20 cellular contexts compared by ENCODE assay signal in genomic region chr21:21715286-21715969, GRCh38.
DNase-seq lines count a peak whose midpoint lies in the region; FAIRE-seq and TF ChIP-seq lines count a peak whose summit lies in the region.
"Had no signal": no experiment of that assay in that cellular context is flagged by ENCODE, and none has a peak within 500 bp of the region (broad histone marks: within the 10 kb centered on the region; RNA-seq: fewer than 3 reads in every experiment).

No MANE protein-coding gene starts in this region.

- intact Hi-C loops in activated T-helper 1 cell treated with anti-CD3 and anti-CD28 coated beads, Interleukin-12 subunit alpha, Interleukin-12 subunit beta, Interleukin-2, Interleukin-4 antibody, amounts not matched to agents 30 ng/mL and 10 ng/mL and 1 ng/mL, durations not matched to agents 14 hours and 24 hours and 36 hours (cut with micrococcal nuclease) = no loop called here

- peaks cover 41% of the 10 kb centered on the region for H3K4me1 Mint-ChIP-seq in osteocyte (ENCODE audit: unreplicated experiment)
- H3K4me1 Mint-ChIP-seq in activated T-helper 1 cell treated with anti-CD3 and anti-CD28 coated beads, Interleukin-12 subunit alpha, Interleukin-12 subunit beta, Interleukin-2, Interleukin-4 antibody, amounts not matched to agents 30 ng/mL and 10 ng/mL and 1 ng/mL, durations not matched to agents 14 hours and 24 hours and 36 hours (ENCODE audit: low read depth) = no peaks in the 10 kb centered on the region
- H3K4me1 Mint-ChIP-seq: activated naive CD4-positive, alpha-beta T cell treated with anti-CD3 and anti-CD28 coated beads, Interleukin-2, amount 10 ng/mL, durations not matched to agents 7 days and 5 days; CD14-positive monocyte; mesothelial cell of epicardium; stimulated activated naive B cell treated with anti-CD40 and anti-IgM and Interleukin-4, amounts not matched to agents 10 μg/mL and 1 μg/mL and 100 μg/mL, for 72 hours; T-helper 17 cell had no signal

- peak overlapping the region; percentile 1 for H3K27ac Mint-ChIP-seq in osteocyte (ENCODE audit: unreplicated experiment)
- no peak overlapping the region for H3K27ac Mint-ChIP-seq in activated T-helper 1 cell treated with anti-CD3 and anti-CD28 coated beads, Interleukin-12 subunit alpha, Interleukin-12 subunit beta, Interleukin-2, Interleukin-4 antibody, amounts not matched to agents 30 ng/mL and 10 ng/mL and 1 ng/mL, durations not matched to agents 14 hours and 24 hours and 36 hours
- H3K27ac Mint-ChIP-seq: activated naive CD4-positive, alpha-beta T cell treated with anti-CD3 and anti-CD28 coated beads, Interleukin-2, amount 10 ng/mL, durations not matched to agents 7 days and 5 days; CD14-positive monocyte; mesothelial cell of epicardium; stimulated activated naive B cell treated with anti-CD40 and anti-IgM and Interleukin-4, amounts not matched to agents 10 μg/mL and 1 μg/mL and 100 μg/mL, for 72 hours; T-helper 17 cell had no signal

- H3K4me3 Mint-ChIP-seq in osteocyte (ENCODE audit: unreplicated experiment) = no peak overlapping the region
- no peak overlapping the region for H3K4me3 Mint-ChIP-seq in activated T-helper 1 cell treated with anti-CD3 and anti-CD28 coated beads, Interleukin-12 subunit alpha, Interleukin-12 subunit beta, Interleukin-2, Interleukin-4 antibody, amounts not matched to agents 30 ng/mL and 10 ng/mL and 1 ng/mL, durations not matched to agents 14 hours and 24 hours and 36 hours
- H3K4me3 Mint-ChIP-seq: activated naive CD4-positive, alpha-beta T cell treated with anti-CD3 and anti-CD28 coated beads, Interleukin-2, amount 10 ng/mL, durations not matched to agents 7 days and 5 days; CD14-positive monocyte; mesothelial cell of epicardium; stimulated activated naive B cell treated with anti-CD40 and anti-IgM and Interleukin-4, amounts not matched to agents 10 μg/mL and 1 μg/mL and 100 μg/mL, for 72 hours; T-helper 17 cell had no signal

- FAIRE-seq in GM12891 (lab: Jason Lieb, UNC) = no peak
- FAIRE-seq: GM12892, keratinocyte had no signal

- no peak for TF ChIP-seq POLR2A in GM12891 (IDR thresholded peaks at IDR 0.05; ENCODE audit: low read depth, low read length)

- H3K27me3 Mint-ChIP-seq in osteocyte (ENCODE audit: unreplicated experiment) = no peaks in the 10 kb centered on the region
- H3K27me3 Mint-ChIP-seq in activated T-helper 1 cell treated with anti-CD3 and anti-CD28 coated beads, Interleukin-12 subunit alpha, Interleukin-12 subunit beta, Interleukin-2, Interleukin-4 antibody, amounts not matched to agents 30 ng/mL and 10 ng/mL and 1 ng/mL, durations not matched to agents 14 hours and 24 hours and 36 hours (ENCODE audit: insufficient read depth) = no peaks in the 10 kb centered on the region
- H3K27me3 Mint-ChIP-seq: activated naive CD4-positive, alpha-beta T cell treated with anti-CD3 and anti-CD28 coated beads, Interleukin-2, amount 10 ng/mL, durations not matched to agents 7 days and 5 days; stimulated activated naive B cell treated with anti-CD40 and anti-IgM and Interleukin-4, amounts not matched to agents 10 μg/mL and 1 μg/mL and 100 μg/mL, for 72 hours; T-helper 17 cell had no signal

- no peak for TF ChIP-seq CTCF in osteocyte (IDR thresholded peaks at IDR 0.05)

- H3K36me3 Mint-ChIP-seq in osteocyte (ENCODE audit: unreplicated experiment) = no peaks in the 10 kb centered on the region
- no peaks in the 10 kb centered on the region for H3K36me3 Mint-ChIP-seq in activated T-helper 1 cell treated with anti-CD3 and anti-CD28 coated beads, Interleukin-12 subunit alpha, Interleukin-12 subunit beta, Interleukin-2, Interleukin-4 antibody, amounts not matched to agents 30 ng/mL and 10 ng/mL and 1 ng/mL, durations not matched to agents 14 hours and 24 hours and 36 hours (ENCODE audit: low read depth)
- H3K36me3 Mint-ChIP-seq: activated naive CD4-positive, alpha-beta T cell treated with anti-CD3 and anti-CD28 coated beads, Interleukin-2, amount 10 ng/mL, durations not matched to agents 7 days and 5 days; CD14-positive monocyte; mesothelial cell of epicardium; stimulated activated naive B cell treated with anti-CD40 and anti-IgM and Interleukin-4, amounts not matched to agents 10 μg/mL and 1 μg/mL and 100 μg/mL, for 72 hours had no signal

- H3K9me3 Mint-ChIP-seq in osteocyte (ENCODE audit: unreplicated experiment) = no peaks in the 10 kb centered on the region
- peaks cover 3% of the 10 kb centered on the region for H3K9me3 Mint-ChIP-seq in activated T-helper 1 cell treated with anti-CD3 and anti-CD28 coated beads, Interleukin-12 subunit alpha, Interleukin-12 subunit beta, Interleukin-2, Interleukin-4 antibody, amounts not matched to agents 30 ng/mL and 10 ng/mL and 1 ng/mL, durations not matched to agents 14 hours and 24 hours and 36 hours
- H3K9me3 Mint-ChIP-seq: activated naive CD4-positive, alpha-beta T cell treated with anti-CD3 and anti-CD28 coated beads, Interleukin-2, amount 10 ng/mL, durations not matched to agents 7 days and 5 days; mesothelial cell of epicardium had no signal

- DNase-seq in EH (ENCODE audit: low read depth) (peak; percentile 91), RPMI7951 (ENCODE audit: low read depth) (peak; percentile 87), fibroblast of gingiva (ENCODE audit: low read depth) (peak; percentile 24), osteocyte (ENCODE audit: extremely low spot score, unreplicated experiment) (no peak), GM12891 (ENCODE audit: insufficient read length, low spot score) (no peak), putamen (ENCODE audit: low spot score) (no peak), SHP77 treated with DMSO at 0.1 percent for 48 hours (lab: John Stamatoyannopoulos, UW) (no peak)
- DNase-seq in activated T-helper 1 cell treated with anti-CD3 and anti-CD28 coated beads, Interleukin-12 subunit alpha, Interleukin-12 subunit beta, Interleukin-2, Interleukin-4 antibody, amounts not matched to agents 30 ng/mL and 10 ng/mL and 1 ng/mL, durations not matched to agents 14 hours and 24 hours and 36 hours (ENCODE audit: low spot score) = no peak
- DNase-seq: activated CD4-positive, alpha-beta T cell treated with anti-CD3 and anti-CD28 coated beads for 1 hour; activated naive CD4-positive, alpha-beta T cell treated with anti-CD3 and anti-CD28 coated beads, Interleukin-2, amount 10 ng/mL, durations not matched to agents 7 days and 5 days; head of caudate nucleus; NCI-H2029; NCI-H524 treated with DMSO at 0.1 percent for 48 hours; occipital lobe; stimulated activated naive B cell treated with anti-CD40 and anti-IgM and Interleukin-4, amounts not matched to agents 10 μg/mL and 1 μg/mL and 100 μg/mL, for 72 hours; T-helper 17 cell had no signal

TF ChIP-seq in GM12891, 5 proteins besides CTCF, POLR2A, EP300 and RAD21:
- TF ChIP-seq POU2F2 (IDR thresholded peaks at IDR 0.05; ENCODE audit: low read depth, low read length) = no peak

Comparison
In these comparisons a context has a peak if more than half of its experiments do, and no peak if none do; other contexts are left out.
1. DNase-seq: peak in EH (single experiment), RPMI7951 (single experiment) and fibroblast of gingiva (single experiment); none in osteocyte (single experiment), GM12891 (single experiment), activated T-helper 1 cell treated with anti-CD3 and anti-CD28 coated beads, Interleukin-12 subunit alpha, Interleukin-12 subunit beta, Interleukin-2, Interleukin-4 antibody, amounts not matched to agents 30 ng/mL and 10 ng/mL and 1 ng/mL, durations not matched to agents 14 hours and 24 hours and 36 hours (single experiment), putamen (single experiment) and SHP77 treated with DMSO at 0.1 percent for 48 hours (single experiment).